In the genomic region with DNA sequence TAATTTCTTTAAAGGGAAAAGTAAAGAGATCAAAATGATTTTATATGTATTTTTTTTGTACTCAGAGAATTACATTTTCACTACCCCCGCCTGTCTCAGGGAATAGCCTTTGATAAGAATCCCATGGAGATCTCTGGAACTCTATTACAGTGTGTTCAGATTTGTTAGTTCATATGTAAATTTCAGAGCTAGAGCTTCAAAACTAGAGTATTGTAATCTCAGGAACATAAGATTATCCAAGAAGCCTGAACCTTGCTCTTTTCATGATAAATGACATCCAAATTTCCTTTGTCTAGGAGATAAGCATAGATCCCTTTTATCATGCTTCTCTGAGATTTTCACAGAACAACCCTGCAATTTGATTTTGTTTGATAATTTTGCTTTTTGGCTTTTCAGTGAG, we compare ENCODE assay signal across 33 cellular contexts.
"Had no signal": no experiment of that assay in that cellular context is flagged by ENCODE, and none has a peak within 500 bp of the region (broad histone marks: within the 10 kb centered on the region; RNA-seq: fewer than 3 reads in every experiment).

No MANE protein-coding gene starts in this region.

- H3K4me3 ChIP-seq: adrenal gland, ascending aorta, body of pancreas, breast epithelium had no signal

- DNase-seq: activated B cell treated with CpG ODN at 0.5 μM for 24 hours; activated CD4-positive, alpha-beta memory T cell treated with anti-CD3 and anti-CD28 coated beads for 36 hours; activated CD4-positive, alpha-beta T cell treated with anti-CD3 and anti-CD28 coated beads for 4 hours; activated CD4-positive, alpha-beta T cell treated with anti-CD3 and anti-CD28 coated beads, Interleukin-2, amount 10 ng/mL, durations not matched to agents 24 days and 14 days; activated CD4-positive, alpha-beta T cell treated with anti-CD3 and anti-CD28 coated beads, Interleukin-2, amount 50 U/mL, for 1 hour; activated CD4-positive, alpha-beta T cell treated with anti-CD3 and anti-CD28 coated beads, Interleukin-2, amount 50 U/mL, for 4 hours; activated CD4-positive, CD25-positive, alpha-beta regulatory T cell treated with anti-CD3 and anti-CD28 coated beads, Interleukin-2, amount 50 U/mL, for 72 hours; activated CD8-positive, alpha-beta memory T cell treated with anti-CD3 and anti-CD28 coated beads, Interleukin-2, amount 50 U/mL, for 4 hours; activated CD8-positive, alpha-beta T cell treated with anti-CD3 and anti-CD28 coated beads for 36 hours; activated effector memory CD4-positive, alpha-beta T cell treated with anti-CD3 and anti-CD28 coated beads, Interleukin-2, amount 50 U/mL, for 16 hours; activated gamma-delta T cell treated with Interleukin-2 at 50 U/mL for 16 hours; activated naive CD4-positive, alpha-beta T cell; activated naive CD4-positive, alpha-beta T cell treated with anti-CD3 and anti-CD28 coated beads for 36 hours; activated naive CD4-positive, alpha-beta T cell treated with anti-CD3 and anti-CD28 coated beads, Interleukin-2, amount 50 U/mL, for 16 hours; activated naive CD8-positive, alpha-beta T cell treated with anti-CD3 and anti-CD28 coated beads for 36 hours; activated T-cell treated with anti-CD3 and anti-CD28 coated beads for 4 hours; activated T-cell treated with anti-CD3 and anti-CD28 coated beads, Interleukin-2, amount 50 U/mL, for 1 hour; activated T-cell treated with anti-CD3 and anti-CD28 coated beads, Interleukin-2, amount 50 U/mL, for 4 hours; activated T-cell treated with anti-CD3 and anti-CD28 coated beads, Interleukin-2, amount 50 U/mL, for 72 hours; adrenal gland; amniotic stem cell; body of pancreas; brain microvascular endothelial cell; central memory CD4-positive, alpha-beta T cell; T-helper 1 cell; T-helper 2 cell; T-helper 9 cell had no signal

- FAIRE-seq: TTC549 had no signal

- H3K4me1 ChIP-seq: adrenal gland, ascending aorta, body of pancreas, breast epithelium had no signal

- H3K27ac ChIP-seq: adrenal gland, ascending aorta, body of pancreas, brain microvascular endothelial cell, breast epithelium, VCaP had no signal

- ATAC-seq: activated CD8-positive, alpha-beta T cell treated with anti-CD3 and anti-CD28 coated beads for 36 hours; activated naive CD4-positive, alpha-beta T cell treated with anti-CD3 and anti-CD28 coated beads, Interleukin-2, amount 50 U/mL, for 72 hours; activated T-cell treated with anti-CD3 and anti-CD28 coated beads, Interleukin-2, amount 50 U/mL, for 4 hours; activated T-cell treated with anti-CD3 and anti-CD28 coated beads, Interleukin-2, amount 50 U/mL, for 72 hours; activated T-helper 17 cell treated with anti-CD3 and anti-CD28 coated beads, Interleukin-2, amount 50 U/mL, for 72 hours; body of pancreas had no signal

- H3K36me3 ChIP-seq: adrenal gland, brain microvascular endothelial cell, breast epithelium had no signal

- H3K27me3 ChIP-seq: adrenal gland, ascending aorta, body of pancreas, brain microvascular endothelial cell had no signal

- H3K9me3 ChIP-seq: adrenal gland, ascending aorta, body of pancreas, breast epithelium had no signal
